Comparison of ENCODE assay signal across 1 cellular context in the genomic region with DNA sequence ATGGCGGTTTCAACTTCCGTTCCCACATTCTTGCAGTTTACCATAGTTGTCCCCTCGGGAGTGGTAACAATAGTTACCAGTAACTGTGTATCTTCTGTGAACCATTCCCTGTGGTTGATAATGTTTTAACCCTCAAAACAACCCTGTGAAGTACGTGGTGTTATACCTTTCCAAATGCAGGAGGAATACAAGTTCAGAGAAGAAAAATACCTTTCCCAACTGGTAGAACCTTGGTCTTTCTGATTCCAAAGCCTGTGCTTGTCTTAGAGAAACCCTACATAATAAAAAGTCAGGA.
TF ChIP-seq lines count a peak whose summit lies in the region.

No MANE protein-coding gene starts in this region.

TF ChIP-seq in liver, 16 proteins besides CTCF, POLR2A, EP300 and RAD21 (continued from another document):
- TF ChIP-seq YY1 (IDR thresholded peaks at IDR 0.05) (no peak), GABPA (IDR thresholded peaks at IDR 0.05 in 1 of 2, conservative IDR thresholded peaks at IDR 0.05 in 1 of 2) (no peak), FOXA2 (IDR thresholded peaks at IDR 0.05) (no peak)
